In genomic region chr19:18558202-18558555, GRCh38 we compare ENCODE assay signal across 8 cellular contexts. TPM values are rescaled to one million over a fixed set of nuclear protein-coding genes. Genes with fewer than 3 reads are reported as not detected.
A peak's percentile ranks its signal among the peaks of the same experiment; 100 is the strongest.
DNase-seq lines count a peak whose midpoint lies in the region; ATAC-seq and TF ChIP-seq lines count a peak whose summit lies in the region.

No MANE protein-coding gene starts in this region.

- no peak for ATAC-seq in central memory CD8-positive, alpha-beta T cell (replicated peaks; ENCODE audit: extremely low read depth, poor library complexity, severe bottlenecking)
- no peak for ATAC-seq in GM18868 (IDR thresholded peaks at IDR 0.05; ENCODE audit: unreplicated experiment)

- peaks cover 3% of the 10 kb centered on the region; the same call in 1 of the 2 replicates for H3K36me3 ChIP-seq in BJ (ENCODE audit: control insufficient read depth, insufficient read depth, low read length)
- peaks cover 24% of the 10 kb centered on the region for H3K36me3 ChIP-seq in KOPT-K1 (ENCODE audit: insufficient read depth, low read length)
- H3K36me3 ChIP-seq in muscle layer of duodenum (ENCODE audit: control insufficient read depth in 1 of 2, insufficient read depth in 2 of 2, low read length in 2 of 2), result peaks cover 5 to 18% of the 10 kb centered on the region in 2 donors

- POLR2A ChIA-PET in BJ (lab: Charles Lee), result interaction anchor here (0.6 kb wide), 2 partner anchors 29 to 37 kb away, joined by 3 to 10 read pairs; partner anchors contain the start of gene ELL

- H3K27me3 ChIP-seq in BJ (ENCODE audit: control insufficient read depth, insufficient read depth, low read length), result no peaks in the 10 kb centered on the region
- H3K27me3 ChIP-seq in muscle layer of duodenum (ENCODE audit: low read depth, low read length), result no peaks in the 10 kb centered on the region

- no peaks in the 10 kb centered on the region for H3K9me3 Mint-ChIP-seq in central memory CD8-positive, alpha-beta T cell

- peaks cover 25% of the 10 kb centered on the region for H3K4me1 Mint-ChIP-seq in central memory CD8-positive, alpha-beta T cell

- DNase-seq in BJ (ENCODE audit: low read depth) (no peak), HT-29 (ENCODE audit: low spot score) (no peak), SW 1271 (lab: John Stamatoyannopoulos, UW) (no peak), RPMI8226 (no peak)
- no peak for DNase-seq in central memory CD8-positive, alpha-beta T cell (ENCODE audit: low spot score in 2 of 2)

- no peak for TF ChIP-seq CTCF in BJ (IDR thresholded peaks at IDR 0.05; ENCODE audit: insufficient read depth, low read depth, low read length)

- H3K27me3 Mint-ChIP-seq in central memory CD8-positive, alpha-beta T cell, result no peaks in the 10 kb centered on the region

- peak overlapping the region; percentile 84 for H3K27ac ChIP-seq in KOPT-K1 (ENCODE audit: low read depth, low read length, poor library complexity, severe bottlenecking)
- peak overlapping the region; percentile 96 for H3K27ac ChIP-seq in muscle layer of duodenum (ENCODE audit: low read length)

- H3K9me3 ChIP-seq in KOPT-K1 (ENCODE audit: insufficient read depth, low read length, poor library complexity, severe bottlenecking) (no peaks in the 10 kb centered on the region), muscle layer of duodenum (ENCODE audit: control insufficient read depth in 1 of 2, low read length in 2 of 2) (no peaks in the 10 kb centered on the region)

- CTCF ChIA-PET in BJ (lab: Yijun Ruan, JAX), result interaction anchor here (0.6 to 2.3 kb wide), 10 partner anchors 11 to 429 kb away, joined by 3 to 10 read pairs (median 4); partner anchors contain the start of genes REX1BD, UBA52 and UPF1

- H3K4me1 ChIP-seq in muscle layer of duodenum (ENCODE audit: control insufficient read depth in 1 of 2, insufficient read depth in 2 of 2, low read length in 2 of 2), result peaks cover 0 to 18% of the 10 kb centered on the region in 2 donors

- H3K4me3 Mint-ChIP-seq in central memory CD8-positive, alpha-beta T cell, result peak overlapping the region; percentile 92

- peaks cover 22% of the 10 kb centered on the region for H3K36me3 Mint-ChIP-seq in central memory CD8-positive, alpha-beta T cell (ENCODE audit: insufficient read depth)

- H3K27ac Mint-ChIP-seq in central memory CD8-positive, alpha-beta T cell (ENCODE audit: low read depth), result peak overlapping the region; percentile 91

- H3K4me3 ChIP-seq in BJ (ENCODE audit: low read depth, low read length) (peak overlapping the region; percentile 93), muscle layer of duodenum (ENCODE audit: low read depth in 1 of 2, low read length in 2 of 2) (peak overlapping the region; percentile 90 to 93)

RNA-seq across cellular contexts. Expression of gene KXD1, which starts 0.5 kb away (rescaled TPM):
- 100 and 163 TPM in 2 replicates for polyA plus RNA-seq in BJ (2011; rRNA removed)
- 70.3 and 128 TPM in 2 replicates for polyA minus RNA-seq in BJ (2011; rRNA and poly(A)+ RNA removed)
- 109 and 126 TPM in 2 replicates for total RNA-seq in HT-29 (2014; rRNA removed; shearing (Covaris generic))

RNA-seq across cellular contexts. Expression of gene UBA52, which starts 13.5 kb away (rescaled TPM):
- 2,336 and 2,472 TPM in 2 replicates for polyA plus RNA-seq in BJ (2011; rRNA removed)
- polyA minus RNA-seq in BJ (2011; rRNA and poly(A)+ RNA removed), result 975 and 1,899 TPM in 2 replicates
- 660 TPM in 2 replicates for total RNA-seq in HT-29 (2014; rRNA removed; shearing (Covaris generic))

RNA-seq across cellular contexts. Expression of gene FKBP8, which starts 14.8 kb away (rescaled TPM):
- polyA plus RNA-seq in BJ (2011; rRNA removed), result 168 and 280 TPM in 2 replicates
- polyA minus RNA-seq in BJ (2011; rRNA and poly(A)+ RNA removed), result 116 and 177 TPM in 2 replicates
- total RNA-seq in HT-29 (2014; rRNA removed; shearing (Covaris generic)), result 257 and 277 TPM in 2 replicates

RNA-seq across cellular contexts. Expression of gene REX1BD, which starts 30.4 kb away (rescaled TPM):
- 22.4 and 24.3 TPM in 2 replicates for polyA plus RNA-seq in BJ (2011; rRNA removed)
- polyA minus RNA-seq in BJ (2011; rRNA and poly(A)+ RNA removed), result 1.9 and 2.2 TPM in 2 replicates
- 125 and 132 TPM in 2 replicates for total RNA-seq in HT-29 (2014; rRNA removed; shearing (Covaris generic))

RNA-seq across cellular contexts. Expression of gene ELL, which starts 36.3 kb away (rescaled TPM):
- polyA plus RNA-seq in BJ (2011; rRNA removed), result 4.4 and 10.2 TPM in 2 replicates
- polyA minus RNA-seq in BJ (2011; rRNA and poly(A)+ RNA removed), result 7.1 and 8.7 TPM in 2 replicates
- total RNA-seq in HT-29 (2014; rRNA removed; shearing (Covaris generic)), result 16.0 and 20.7 TPM in 2 replicates
